Comparison of ENCODE assay signal across 8 cellular contexts in genomic region chr6:36360241-36361054, GRCh38. TPM values are rescaled to one million over a fixed set of nuclear protein-coding genes. Genes with fewer than 3 reads are reported as not detected.
A peak's percentile ranks its signal among the peaks of the same experiment; 100 is the strongest.
DNase-seq lines count a peak whose midpoint lies in the region; ATAC-seq and TF ChIP-seq lines count a peak whose summit lies in the region.

No MANE protein-coding gene starts in this region.

- H2AFZ ChIP-seq in DND-41 (ENCODE audit: low read depth, low read length), result no peak overlapping the region; the same call in 1 of the 2 replicates

- H3K79me2 ChIP-seq in DND-41 (ENCODE audit: insufficient read depth, low read length), result no peaks in the 10 kb centered on the region

- ATAC-seq in DND-41 (ENCODE audit: insufficient read depth, low read depth), result peak; percentile 95
- ATAC-seq in HG03280 (IDR thresholded peaks at IDR 0.05; ENCODE audit: unreplicated experiment), result peak; percentile 48
- no peak for ATAC-seq in GM21723 (IDR thresholded peaks at IDR 0.05; ENCODE audit: unreplicated experiment)

- no peak overlapping the region for H3K4me3 Mint-ChIP-seq in activated CD4-positive, alpha-beta T cell treated with anti-CD3 and anti-CD28 coated beads, Interleukin-2, amount 10 ng/mL, durations not matched to agents 24 days and 14 days

- no peak overlapping the region for H3K27ac Mint-ChIP-seq in activated CD4-positive, alpha-beta T cell treated with anti-CD3 and anti-CD28 coated beads, Interleukin-2, amount 10 ng/mL, durations not matched to agents 24 days and 14 days

- peak; percentile 89 to 93 for TF ChIP-seq RAD21 in liver (IDR thresholded peaks at IDR 0.05)

- no peaks in the 10 kb centered on the region for H3K4me1 ChIP-seq in DND-41 (ENCODE audit: insufficient read depth, low read length)
- peaks cover 0 to 2% (median 0%) of the 10 kb centered on the region in 4 donors for H3K4me1 ChIP-seq in liver (ENCODE audit: control insufficient read depth in 4 of 4, insufficient read depth in 4 of 4, low read length in 3 of 4)

- no peak overlapping the region for H3K9ac ChIP-seq in DND-41 (ENCODE audit: low read depth, low read length)
- H3K9ac ChIP-seq in liver (ENCODE audit: low read depth in 1 of 2, low read length in 2 of 2), result no peak overlapping the region

- no peak overlapping the region for H3K4me2 ChIP-seq in DND-41 (ENCODE audit: insufficient read depth, low read length)

- 23% methylated on average over 10 of the region's 10 CpGs for WGBS in liver

- DNase-seq in DND-41 (peak; percentile 75), NCI-H524 treated with DMSO at 0.1 percent for 48 hours (lab: John Stamatoyannopoulos, UW) (peak; percentile 7)
- DNase-seq in activated CD4-positive, alpha-beta T cell treated with anti-CD3 and anti-CD28 coated beads, Interleukin-2, amount 10 ng/mL, durations not matched to agents 24 days and 14 days, result peak; percentile 92
- DNase-seq in stimulated activated CD4-positive, alpha-beta T cell treated with anti-CD3 and anti-CD28 coated beads, TNF-alpha, amount 100 ng/mL, for 4 hours (ENCODE audit: low read depth in 3 of 3), result peak; percentile 28 to 52 (median 40)

- H3K27ac ChIP-seq in DND-41 (ENCODE audit: low read length) (no peak overlapping the region), cingulate gyrus (ENCODE audit: low read depth, low read length) (peak overlapping the region; percentile 75), liver (ENCODE audit: low read depth in 1 of 2, low read length in 2 of 2) (no peak overlapping the region)

- H3K4me1 Mint-ChIP-seq in activated CD4-positive, alpha-beta T cell treated with anti-CD3 and anti-CD28 coated beads, Interleukin-2, amount 10 ng/mL, durations not matched to agents 24 days and 14 days, result peaks cover 32% of the 10 kb centered on the region

- H3K4me3 ChIP-seq in DND-41 (ENCODE audit: low read depth in 1 of 2, low read length in 2 of 2), result no peak overlapping the region
- no peak overlapping the region for H3K4me3 ChIP-seq in liver (ENCODE audit: low read depth in 1 of 3, low read length in 3 of 3)

- H4K20me1 ChIP-seq in DND-41 (ENCODE audit: insufficient read depth, low read length), result no peaks in the 10 kb centered on the region

- H3K36me3 ChIP-seq in DND-41 (ENCODE audit: insufficient read depth, low read length) (no peaks in the 10 kb centered on the region), liver (ENCODE audit: control insufficient read depth in 4 of 4, insufficient read depth in 3 of 4, low read depth in 1 of 4, low read length in 3 of 4) (no peaks in the 10 kb centered on the region)

- TF ChIP-seq CTCF in DND-41 (IDR thresholded peaks at IDR 0.05; ENCODE audit: borderline replicate concordance, extremely low read depth, low read length, poor library complexity, severe bottlenecking) (peak; percentile 90), liver (IDR thresholded peaks at IDR 0.05; ENCODE audit: low read depth, low read length, missing input control) (peak; percentile 86)

- no peaks in the 10 kb centered on the region for H3K9me3 ChIP-seq in DND-41 (ENCODE audit: insufficient read depth, low read length, severe bottlenecking)
- H3K9me3 ChIP-seq in liver (ENCODE audit: control insufficient read depth in 4 of 4, low read length in 3 of 4), result no peaks in the 10 kb centered on the region

- H3K36me3 Mint-ChIP-seq in activated CD4-positive, alpha-beta T cell treated with anti-CD3 and anti-CD28 coated beads, Interleukin-2, amount 10 ng/mL, durations not matched to agents 24 days and 14 days (ENCODE audit: low read depth), result no peaks in the 10 kb centered on the region

- no peaks in the 10 kb centered on the region for H3K9me3 Mint-ChIP-seq in activated CD4-positive, alpha-beta T cell treated with anti-CD3 and anti-CD28 coated beads, Interleukin-2, amount 10 ng/mL, durations not matched to agents 24 days and 14 days

- H3K27me3 ChIP-seq in DND-41 (ENCODE audit: insufficient read depth, low read length, poor library complexity) (no peaks in the 10 kb centered on the region), liver (ENCODE audit: control insufficient read depth in 4 of 4, insufficient read depth in 4 of 4, low read length in 3 of 4) (no peaks in the 10 kb centered on the region)

- intact Hi-C loops in activated CD4-positive, alpha-beta T cell treated with anti-CD3 and anti-CD28 coated beads, Interleukin-2, amount 10 ng/mL, durations not matched to agents 24 days and 14 days (cut with micrococcal nuclease), result loop anchor here (1.0 to 5.0 kb wide), 5 partner anchors 19 to 333 kb away; partner anchors contain the start of gene MAPK14

- H3K27me3 Mint-ChIP-seq in activated CD4-positive, alpha-beta T cell treated with anti-CD3 and anti-CD28 coated beads, Interleukin-2, amount 10 ng/mL, durations not matched to agents 24 days and 14 days, result peaks cover 18% of the 10 kb centered on the region

TF ChIP-seq in liver, 16 proteins besides CTCF, POLR2A, EP300 and RAD21:
- no peak for TF ChIP-seq JUND (IDR thresholded peaks at IDR 0.05)
- no peak for TF ChIP-seq GABPA (IDR thresholded peaks at IDR 0.05 in 1 of 2, conservative IDR thresholded peaks at IDR 0.05 in 1 of 2)
- no peak for TF ChIP-seq RXRA (IDR thresholded peaks at IDR 0.05)
- TF ChIP-seq, protein P1, sequence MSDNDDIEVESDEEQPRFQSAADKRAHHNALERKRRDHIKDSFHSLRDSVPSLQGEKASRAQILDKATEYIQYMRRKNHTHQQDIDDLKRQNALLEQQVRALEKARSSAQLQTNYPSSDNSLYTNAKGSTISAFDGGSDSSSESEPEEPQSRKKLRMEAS (IDR thresholded peaks at IDR 0.05), result no peak

RNA-seq across cellular contexts. Expression of gene BNIP5, which starts 23.8 kb away (rescaled TPM):
- total RNA-seq in activated CD4-positive, alpha-beta T cell treated with anti-CD3 and anti-CD28 coated beads, Interleukin-2, amount 10 ng/mL, durations not matched to agents 24 days and 14 days, result not detected in 2 replicates
- not detected for total RNA-seq in liver
- not detected for polyA plus RNA-seq in liver

RNA-seq across cellular contexts. Expression of gene ETV7, which starts 27.0 kb away (rescaled TPM):
- 0.54 and 0.57 TPM in 2 replicates for total RNA-seq in activated CD4-positive, alpha-beta T cell treated with anti-CD3 and anti-CD28 coated beads, Interleukin-2, amount 10 ng/mL, durations not matched to agents 24 days and 14 days
- total RNA-seq in liver, result under 1 TPM; 0.17 to 0.28 TPM
- under 1 TPM; 0.43 to 0.84 TPM for polyA plus RNA-seq in liver

Comparison
In these comparisons a context has a peak if more than half of its experiments do, and no peak if none do; other contexts are left out.
1. DNase-seq: peak in every context shown above with its lines; median percentile 92 in activated CD4-positive, alpha-beta T cell treated with anti-CD3 and anti-CD28 coated beads, Interleukin-2, amount 10 ng/mL, durations not matched to agents 24 days and 14 days; 75 in DND-41; 40 in stimulated activated CD4-positive, alpha-beta T cell treated with anti-CD3 and anti-CD28 coated beads, TNF-alpha, amount 100 ng/mL, for 4 hours; 7 in NCI-H524 treated with DMSO at 0.1 percent for 48 hours.